In the genomic region with DNA sequence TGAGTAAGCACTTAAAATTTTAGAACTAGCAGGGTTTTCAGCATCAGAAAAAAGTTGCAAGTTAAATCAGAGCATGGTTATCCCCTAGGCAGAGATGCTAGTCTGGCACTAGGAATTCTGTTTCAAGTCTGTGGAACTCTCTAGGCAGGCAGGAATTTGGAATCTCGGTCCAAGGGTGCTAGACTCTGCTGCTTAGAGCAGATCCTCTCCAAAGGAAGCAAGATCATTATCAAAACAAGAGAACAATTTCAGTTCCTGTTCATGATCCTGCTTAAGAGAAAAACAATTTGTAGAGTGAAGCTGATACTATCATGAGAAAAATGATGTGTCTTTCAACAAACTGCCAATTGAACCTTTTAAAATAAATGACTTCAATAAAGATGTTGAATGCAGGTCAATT, we compare ENCODE assay signal across 14 cellular contexts.
"Had no signal": no experiment of that assay in that cellular context is flagged by ENCODE, and none has a peak within 500 bp of the region (broad histone marks: within the 10 kb centered on the region; RNA-seq: fewer than 3 reads in every experiment).

No MANE protein-coding gene starts in this region.

- H3K4me1 Mint-ChIP-seq: activated CD4-positive, alpha-beta memory T cell treated with anti-CD3 and anti-CD28 coated beads, Interleukin-2, amount 10 ng/mL, durations not matched to agents 7 days and 5 days; activated CD4-positive, alpha-beta T cell treated with anti-CD3 and anti-CD28 coated beads for 36 hours; mesothelial cell of epicardium; neural crest cell had no signal

- ATAC-seq: activated CD4-positive, alpha-beta T cell treated with anti-CD3 and anti-CD28 coated beads for 36 hours; activated naive CD4-positive, alpha-beta T cell treated with anti-CD3 and anti-CD28 coated beads, Interleukin-2, amount 50 U/mL, for 72 hours; esophagus mucosa had no signal

- H3K27me3 Mint-ChIP-seq: activated CD4-positive, alpha-beta memory T cell treated with anti-CD3 and anti-CD28 coated beads, Interleukin-2, amount 10 ng/mL, durations not matched to agents 7 days and 5 days had no signal

- H3K27me3 ChIP-seq: cardiac muscle cell, right lobe of liver, thyroid gland had no signal

- H3K4me3 ChIP-seq: cardiac muscle cell, left ventricle myocardium inferior, right lobe of liver, thyroid gland had no signal

- H3K36me3 Mint-ChIP-seq: activated naive CD4-positive, alpha-beta T cell treated with anti-CD3 and anti-CD28 coated beads, Interleukin-2, amount 50 U/mL, for 72 hours; mesothelial cell of epicardium had no signal

- H3K4me1 ChIP-seq: left ventricle myocardium inferior, right lobe of liver, thyroid gland had no signal

- H3K27ac ChIP-seq: cardiac muscle cell, left ventricle myocardium inferior, right lobe of liver, thyroid gland, VCaP had no signal

- H3K36me3 ChIP-seq: cardiac muscle cell, left ventricle myocardium inferior, right lobe of liver, thyroid gland had no signal

- H3K27ac Mint-ChIP-seq: activated CD4-positive, alpha-beta memory T cell treated with anti-CD3 and anti-CD28 coated beads, Interleukin-2, amount 10 ng/mL, durations not matched to agents 7 days and 5 days; activated CD4-positive, alpha-beta T cell treated with anti-CD3 and anti-CD28 coated beads for 36 hours; activated naive CD4-positive, alpha-beta T cell treated with anti-CD3 and anti-CD28 coated beads, Interleukin-2, amount 50 U/mL, for 72 hours; mesothelial cell of epicardium had no signal

- H3K9me3 ChIP-seq: left ventricle myocardium inferior, right lobe of liver, thyroid gland had no signal

- H3K9me3 Mint-ChIP-seq: activated CD4-positive, alpha-beta memory T cell treated with anti-CD3 and anti-CD28 coated beads, Interleukin-2, amount 10 ng/mL, durations not matched to agents 7 days and 5 days had no signal

- DNase-seq: activated CD4-positive, alpha-beta memory T cell treated with anti-CD3 and anti-CD28 coated beads, Interleukin-2, amount 10 ng/mL, durations not matched to agents 7 days and 5 days; activated CD4-positive, alpha-beta T cell treated with anti-CD3 and anti-CD28 coated beads for 36 hours; activated effector memory CD4-positive, alpha-beta T cell treated with anti-CD3 and anti-CD28 coated beads, Interleukin-2, amount 50 U/mL, for 16 hours; activated T-cell treated with anti-CD3 and anti-CD28 coated beads, Interleukin-2, amount 50 U/mL, for 48 hours; hippocampal formation; left ventricle myocardium inferior; right lobe of liver; thyroid gland had no signal

- H3K4me3 Mint-ChIP-seq: activated CD4-positive, alpha-beta memory T cell treated with anti-CD3 and anti-CD28 coated beads, Interleukin-2, amount 10 ng/mL, durations not matched to agents 7 days and 5 days; activated CD4-positive, alpha-beta T cell treated with anti-CD3 and anti-CD28 coated beads for 36 hours; mesothelial cell of epicardium; neural crest cell had no signal
